In the genomic region with DNA sequence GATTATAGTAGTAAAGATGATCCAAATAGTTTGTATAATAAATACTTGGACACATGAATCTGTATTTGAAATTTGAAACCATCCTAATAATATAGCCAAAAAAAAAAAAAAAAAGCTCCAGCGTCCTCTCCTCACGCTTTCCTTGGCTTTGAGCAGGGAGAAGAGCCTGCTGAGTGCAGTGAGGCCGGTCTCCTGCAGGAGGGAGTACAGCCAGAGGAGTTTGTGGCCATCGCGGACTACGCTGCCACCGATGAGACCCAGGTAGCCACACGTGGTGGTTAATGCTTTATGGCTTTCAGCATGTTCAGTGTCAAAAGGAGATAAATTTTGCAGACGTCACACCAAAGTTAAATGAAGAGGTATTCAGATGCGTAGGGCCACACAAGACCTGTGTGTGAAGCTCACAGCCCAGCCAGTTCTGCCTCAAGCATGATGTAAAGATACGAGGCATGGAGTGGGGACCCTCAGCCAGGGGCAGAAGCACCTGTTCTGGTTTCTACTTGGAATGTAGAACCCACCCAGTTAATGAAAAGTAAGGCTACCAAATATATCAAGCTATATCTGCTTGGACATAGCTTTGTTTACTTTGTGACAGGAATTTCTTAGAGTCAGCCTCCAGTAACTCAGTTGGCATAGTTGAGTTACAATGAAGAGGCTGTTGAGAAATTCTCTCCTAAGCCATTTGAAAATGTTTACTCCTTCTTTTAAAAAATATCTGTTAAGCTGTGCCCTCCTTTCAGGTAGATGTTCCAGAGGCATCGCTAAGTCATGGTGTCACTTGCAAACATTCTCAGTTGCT, we compare ENCODE assay signal across 32 cellular contexts. TPM values are rescaled to one million over a fixed set of nuclear protein-coding genes. Genes with fewer than 3 reads are reported as not detected.
"Had no signal": no experiment of that assay in that cellular context is flagged by ENCODE, and none has a peak within 500 bp of the region (broad histone marks: within the 10 kb centered on the region; RNA-seq: fewer than 3 reads in every experiment).

No MANE protein-coding gene starts in this region.

- H3K4me1 ChIP-seq: SJSA1 had no signal

- H3K9ac ChIP-seq: SK-N-SH had no signal

- H3K27ac Mint-ChIP-seq: activated CD4-positive, alpha-beta T cell treated with anti-CD3 and anti-CD28 coated beads, Interleukin-2, amount 10 ng/mL, durations not matched to agents 7 days and 5 days; activated CD8-positive, alpha-beta T cell treated with anti-CD3 and anti-CD28 coated beads, Interleukin-2, amount 10 ng/mL, durations not matched to agents 7 days and 5 days; activated T-cell treated with anti-CD3 and anti-CD28 coated beads, Interleukin-2, amount 50 U/mL, for 24 hours; activated T-helper 2 cell treated with anti-CD3 and anti-CD28 coated beads, Interferon-gamma antibody, Interleukin-2, Interleukin-4, amounts not matched to agents 10 μg/mL and 5 μg/mL and 100 μg/mL, durations not matched to agents 14 hours and 24 hours and 36 hours; T-helper 1 cell treated with Interleukin-12 subunit alpha and Interleukin-12 subunit beta and Interleukin-4 antibody, amounts not matched to agents 30 μg/mL and 1 μg/mL, for 36 hours; T-helper 2 cell treated with Interferon-gamma antibody and Interleukin-4, amounts not matched to agents 5 μg/mL and 100 μg/mL, for 36 hours had no signal

- H3K9me3 Mint-ChIP-seq: activated CD4-positive, alpha-beta T cell treated with anti-CD3 and anti-CD28 coated beads, Interleukin-2, amount 10 ng/mL, durations not matched to agents 7 days and 5 days; activated T-helper 2 cell treated with anti-CD3 and anti-CD28 coated beads, Interferon-gamma antibody, Interleukin-2, Interleukin-4, amounts not matched to agents 10 μg/mL and 5 μg/mL and 100 μg/mL, durations not matched to agents 14 hours and 24 hours and 36 hours; T-helper 1 cell treated with Interleukin-12 subunit alpha and Interleukin-12 subunit beta and Interleukin-4 antibody, amounts not matched to agents 30 μg/mL and 1 μg/mL, for 36 hours; T-helper 2 cell treated with Interferon-gamma antibody and Interleukin-4, amounts not matched to agents 5 μg/mL and 100 μg/mL, for 36 hours had no signal

- H3K9me3 ChIP-seq: ascending aorta, Peyer's patch, SJSA1, SK-N-SH had no signal

- H3K4me3 Mint-ChIP-seq: activated CD4-positive, alpha-beta T cell treated with anti-CD3 and anti-CD28 coated beads, Interleukin-2, amount 10 ng/mL, durations not matched to agents 7 days and 5 days; activated CD8-positive, alpha-beta T cell treated with anti-CD3 and anti-CD28 coated beads, Interleukin-2, amount 10 ng/mL, durations not matched to agents 7 days and 5 days; activated naive CD8-positive, alpha-beta T cell treated with anti-CD3 and anti-CD28 coated beads for 36 hours; activated T-cell treated with anti-CD3 and anti-CD28 coated beads, Interleukin-2, amount 50 U/mL, for 24 hours; T-helper 1 cell treated with Interleukin-12 subunit alpha and Interleukin-12 subunit beta and Interleukin-4 antibody, amounts not matched to agents 30 μg/mL and 1 μg/mL, for 36 hours; T-helper 2 cell treated with Interferon-gamma antibody and Interleukin-4, amounts not matched to agents 5 μg/mL and 100 μg/mL, for 36 hours had no signal

- ATAC-seq: activated CD8-positive, alpha-beta T cell treated with anti-CD3 and anti-CD28 coated beads, Interleukin-2, amount 10 ng/mL, durations not matched to agents 7 days and 5 days; PC-3 had no signal

- H3K27ac ChIP-seq: ascending aorta, cardiac muscle cell, Peyer's patch, SJSA1 had no signal

- DNase-seq: activated CD4-positive, alpha-beta T cell treated with anti-CD3 and anti-CD28 coated beads, Interleukin-2, amount 10 ng/mL, durations not matched to agents 7 days and 5 days; activated CD4-positive, alpha-beta T cell treated with anti-CD3 and anti-CD28 coated beads, Interleukin-2, amount 50 U/mL, for 48 hours; activated CD8-positive, alpha-beta T cell treated with anti-CD3 and anti-CD28 coated beads, Interleukin-2, amount 10 ng/mL, durations not matched to agents 7 days and 5 days; activated gamma-delta T cell; activated naive CD4-positive, alpha-beta T cell treated with Interleukin-2 at 50 U/mL for 16 hours; activated naive CD8-positive, alpha-beta T cell treated with anti-CD3 and anti-CD28 coated beads for 36 hours; activated T-cell treated with anti-CD3 and anti-CD28 coated beads, Interleukin-2, amount 50 U/mL, for 24 hours; amygdala; Karpas-422; KBM-7; NCI-H1048; NCI-H1105 treated with DMSO at 0.1 percent for 48 hours; NCI-H1436; NCI-H1694; NCI-H1930; NCI-H2081 treated with DMSO at 0.1 percent for 48 hours; NCI-H510A; NCI-H526; NCI-H748 treated with DMSO at 0.1 percent for 48 hours; NK-92 treated with Interleukin-12 subunit alpha and Interleukin-12 subunit beta, amount 100 ng/mL, for 24 hours; PC-3; Peyer's patch; RPMI8226; SHP77 treated with DMSO at 0.1 percent for 48 hours; SK-N-SH had no signal

- H3K27me3 Mint-ChIP-seq: activated CD4-positive, alpha-beta T cell treated with anti-CD3 and anti-CD28 coated beads, Interleukin-2, amount 10 ng/mL, durations not matched to agents 7 days and 5 days; activated naive CD8-positive, alpha-beta T cell treated with anti-CD3 and anti-CD28 coated beads for 36 hours; activated T-cell treated with anti-CD3 and anti-CD28 coated beads, Interleukin-2, amount 50 U/mL, for 24 hours had no signal

- H3K4me2 ChIP-seq: SK-N-SH had no signal

- H3K27me3 ChIP-seq: ascending aorta, cardiac muscle cell, Peyer's patch, SJSA1 had no signal

- H3K4me3 ChIP-seq: ascending aorta, cardiac muscle cell, Peyer's patch, SJSA1 had no signal

RNA-seq across cellular contexts. Expression of gene S100B, which starts 38.7 kb away (rescaled TPM):
- total RNA-seq: activated T-helper 2 cell treated with anti-CD3 and anti-CD28 coated beads, Interferon-gamma antibody, Interleukin-2, Interleukin-4, amounts not matched to agents 10 μg/mL and 5 μg/mL and 100 μg/mL, durations not matched to agents 14 hours and 24 hours and 36 hours; MCF 10A; PC-3; SJSA1 had no signal
